22 cellular contexts compared by ENCODE assay signal in the genomic region with DNA sequence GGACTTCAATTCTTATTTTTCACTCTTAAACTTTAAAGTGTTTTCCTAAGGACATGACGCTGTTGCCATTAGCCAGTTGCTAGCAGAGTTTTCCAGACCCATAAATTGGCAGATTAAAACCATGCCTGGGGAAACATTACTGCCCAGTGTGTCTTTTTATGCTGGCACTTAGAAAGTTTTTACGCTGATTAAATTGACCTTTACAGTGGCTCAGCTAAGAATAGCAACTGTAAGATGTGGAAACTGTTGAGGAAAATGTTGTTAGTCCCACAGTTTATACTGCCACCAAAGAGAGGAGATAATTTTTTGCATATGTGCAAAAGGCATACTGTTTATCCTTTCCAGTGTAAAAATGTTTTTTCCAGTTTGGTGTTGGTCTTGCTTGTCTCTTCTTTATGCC. TPM values are rescaled to one million over a fixed set of nuclear protein-coding genes. Genes with fewer than 3 reads are reported as not detected.
DNase-seq lines count a peak whose midpoint lies in the region; ATAC-seq and TF ChIP-seq lines count a peak whose summit lies in the region.
"Had no signal": no experiment of that assay in that cellular context is flagged by ENCODE, and none has a peak within 500 bp of the region (broad histone marks: within the 10 kb centered on the region; RNA-seq: fewer than 3 reads in every experiment).

No MANE protein-coding gene starts in this region.

- H3K9me3 Mint-ChIP-seq in nephron, result peaks cover 4% of the 10 kb centered on the region
- H3K9me3 Mint-ChIP-seq in naive thymus-derived CD8-positive, alpha-beta T cell, result peaks cover 0 to 13% (median 4%) of the 10 kb centered on the region in 9 donors

- intact Hi-C loops in left cardiac atrium (cut with DNase I), result no loop called here
- intact Hi-C loops in thyroid gland (cut with DNase I), result no loop called here

- POLR2A ChIA-PET in naive thymus-derived CD8-positive, alpha-beta T cell (lab: Charles Lee), result no interaction called here

- peak overlapping the region; percentile 19 to 69 (median 46) for H3K27ac Mint-ChIP-seq in nephron
- H3K27ac Mint-ChIP-seq in naive thymus-derived CD8-positive, alpha-beta T cell, result peak overlapping the region in 5 of 10 donors; percentile 7 to 81 (median 35)
- H3K27ac Mint-ChIP-seq: activated CD4-positive, alpha-beta memory T cell treated with anti-CD3 and anti-CD28 coated beads for 36 hours had no signal

- no peak for DNase-seq in cardiac muscle cell (ENCODE audit: low read depth in 1 of 2, low spot score in 1 of 2)
- no peak for DNase-seq in left cardiac atrium
- DNase-seq in coronary artery (ENCODE audit: low spot score), result no peak
- DNase-seq in thyroid gland, result no peak
- DNase-seq in naive thymus-derived CD8-positive, alpha-beta T cell, result no peak
- no peak for DNase-seq in cerebellum (ENCODE audit: low spot score)
- DNase-seq: activated CD4-positive, alpha-beta memory T cell treated with anti-CD3 and anti-CD28 coated beads for 36 hours; activated T-cell treated with anti-CD3 and anti-CD28 coated beads, Interleukin-2, amount 50 U/mL, for 4 hours; CD4-positive, CD25-positive, alpha-beta regulatory T cell; DMS53; H9; NCI-H1092; NCI-H2171; Peyer's patch; stimulated activated CD4-positive, alpha-beta T cell treated with anti-CD3 and anti-CD28 coated beads, Interleukin-12 subunit alpha, Interleukin-12 subunit beta, amount 100 ng/mL, for 4 hours; upper lobe of right lung had no signal

- TF ChIP-seq CTCF in cardiac muscle cell (IDR thresholded peaks at IDR 0.05; ENCODE audit: low read depth, low read length), result no peak
- TF ChIP-seq CTCF in coronary artery (IDR thresholded peaks at IDR 0.05), result no peak
- TF ChIP-seq CTCF in nephron (IDR thresholded peaks at IDR 0.05; ENCODE audit: unreplicated experiment in 3 of 3), result no peak
- TF ChIP-seq CTCF in thyroid gland (IDR thresholded peaks at IDR 0.05), result no peak

- 50 to 58% methylated on average over 2 of the region's 2 CpGs for WGBS in thyroid gland, 2 donors

- TF ChIP-seq POLR2A in thyroid gland (IDR thresholded peaks at IDR 0.05), result no peak

- H3K27ac ChIP-seq in cardiac muscle cell (peak overlapping the region; percentile 61), coronary artery (peak overlapping the region; percentile 18 to 37), thyroid gland (peak overlapping the region in 2 of 3 donors; percentile 14 to 41)
- H3K27ac ChIP-seq: Peyer's patch, upper lobe of right lung had no signal

- ATAC-seq in left cardiac atrium, result no peak
- no peak for ATAC-seq in naive thymus-derived CD8-positive, alpha-beta T cell
- ATAC-seq in HG03439 (IDR thresholded peaks at IDR 0.05; ENCODE audit: unreplicated experiment), result no peak
- ATAC-seq: activated naive CD4-positive, alpha-beta T cell treated with anti-CD3 and anti-CD28 coated beads, Interleukin-2, amount 50 U/mL, for 72 hours; activated T-cell treated with anti-CD3 and anti-CD28 coated beads, Interleukin-2, amount 50 U/mL, for 4 hours; upper lobe of right lung had no signal

- H3K27me3 ChIP-seq in cardiac muscle cell, result no peaks in the 10 kb centered on the region
- no peaks in the 10 kb centered on the region for H3K27me3 ChIP-seq in thyroid gland
- H3K27me3 ChIP-seq: Peyer's patch, upper lobe of right lung had no signal

- peaks cover 25% of the 10 kb centered on the region for H3K4me1 ChIP-seq in cardiac muscle cell (ENCODE audit: low read depth)
- peaks cover 31 to 63% of the 10 kb centered on the region in 2 donors for H3K4me1 ChIP-seq in thyroid gland

- peaks cover 32% of the 10 kb centered on the region for H3K36me3 Mint-ChIP-seq in nephron (ENCODE audit: low read depth)
- peaks cover 10 to 22% (median 10%) of the 10 kb centered on the region in 3 donors for H3K36me3 Mint-ChIP-seq in naive thymus-derived CD8-positive, alpha-beta T cell

- peaks cover 60% of the 10 kb centered on the region for H3K4me1 Mint-ChIP-seq in nephron
- peaks cover 28 to 66% (median 63%) of the 10 kb centered on the region in 4 donors for H3K4me1 Mint-ChIP-seq in naive thymus-derived CD8-positive, alpha-beta T cell

- H3K4me3 Mint-ChIP-seq in nephron, result no peak overlapping the region
- H3K4me3 Mint-ChIP-seq in naive thymus-derived CD8-positive, alpha-beta T cell, result no peak overlapping the region
- H3K4me3 Mint-ChIP-seq: activated CD4-positive, alpha-beta memory T cell treated with anti-CD3 and anti-CD28 coated beads for 36 hours; activated T-cell treated with anti-CD3 and anti-CD28 coated beads, Interleukin-2, amount 50 U/mL, for 4 hours; CD4-positive, CD25-positive, alpha-beta regulatory T cell; H9 had no signal

- H3K36me3 ChIP-seq in cardiac muscle cell (no peaks in the 10 kb centered on the region), thyroid gland (no peaks in the 10 kb centered on the region)
- H3K36me3 ChIP-seq: Peyer's patch, upper lobe of right lung had no signal

- H3K9me3 ChIP-seq in cardiac muscle cell (ENCODE audit: low read depth) (no peaks in the 10 kb centered on the region), thyroid gland (no peaks in the 10 kb centered on the region)
- H3K9me3 ChIP-seq: Peyer's patch, upper lobe of right lung had no signal

- H3K27me3 Mint-ChIP-seq in nephron (ENCODE audit: low read depth), result peaks cover 2% of the 10 kb centered on the region
- no peaks in the 10 kb centered on the region for H3K27me3 Mint-ChIP-seq in naive thymus-derived CD8-positive, alpha-beta T cell
- H3K27me3 Mint-ChIP-seq: activated CD4-positive, alpha-beta memory T cell treated with anti-CD3 and anti-CD28 coated beads for 36 hours; CD4-positive, CD25-positive, alpha-beta regulatory T cell had no signal

- no peak overlapping the region for H3K4me3 ChIP-seq in cardiac muscle cell
- no peak overlapping the region for H3K4me3 ChIP-seq in coronary artery
- H3K4me3 ChIP-seq in thyroid gland (replicated peaks in 1 of 3), result no peak overlapping the region
- H3K4me3 ChIP-seq: Peyer's patch, upper lobe of right lung had no signal

RNA-seq across cellular contexts. Expression of a gene that starts 45.5 kb away (rescaled TPM):
- not detected in 2 replicates for total RNA-seq in cardiac muscle cell
- polyA plus RNA-seq in cardiac muscle cell, result not detected in 2 replicates
- total RNA-seq in left cardiac atrium, result not detected
- total RNA-seq in thyroid gland, result 10 to 100 TPM in 3 of 4 donors, 1 to 10 TPM in 1; 4.0 to 29.1 (median 15.9) TPM
- not detected for total RNA-seq in naive thymus-derived CD8-positive, alpha-beta T cell
- polyA plus RNA-seq in naive thymus-derived CD8-positive, alpha-beta T cell, result under 1 TPM in 1 of 3 donors, not detected in 2; 0.11 TPM
- not detected for total RNA-seq in cerebellum
- total RNA-seq: A172; activated CD4-positive, alpha-beta memory T cell treated with anti-CD3 and anti-CD28 coated beads for 36 hours; activated naive CD4-positive, alpha-beta T cell treated with anti-CD3 and anti-CD28 coated beads, Interleukin-2, amount 50 U/mL, for 72 hours; bronchial epithelial cell; CD4-positive, CD25-positive, alpha-beta regulatory T cell; fibroblast of lung; H9; Peyer's patch had no signal
- polyA plus RNA-seq: CD4-positive, CD25-positive, alpha-beta regulatory T cell; fibroblast of lung had no signal

RNA-seq across cellular contexts. Expression of a gene that starts 48.0 kb away (rescaled TPM):
- total RNA-seq in cardiac muscle cell (40.6 and 43.9 TPM in 2 replicates), left cardiac atrium (10 to 100 TPM; 30.6 to 41.1 TPM), thyroid gland (100 to 1,000 TPM; 194 to 384 (median 314) TPM), cerebellum (29.6 TPM)
- 14.2 and 17.1 TPM in 2 replicates for polyA plus RNA-seq in cardiac muscle cell
- total RNA-seq in naive thymus-derived CD8-positive, alpha-beta T cell, result 10 to 100 TPM; 32.6 to 35.6 TPM
- 10 to 100 TPM; 22.6 to 28.2 (median 24.1) TPM for polyA plus RNA-seq in naive thymus-derived CD8-positive, alpha-beta T cell
